ENCODE assay signal across 2 cellular contexts in the genomic region with DNA sequence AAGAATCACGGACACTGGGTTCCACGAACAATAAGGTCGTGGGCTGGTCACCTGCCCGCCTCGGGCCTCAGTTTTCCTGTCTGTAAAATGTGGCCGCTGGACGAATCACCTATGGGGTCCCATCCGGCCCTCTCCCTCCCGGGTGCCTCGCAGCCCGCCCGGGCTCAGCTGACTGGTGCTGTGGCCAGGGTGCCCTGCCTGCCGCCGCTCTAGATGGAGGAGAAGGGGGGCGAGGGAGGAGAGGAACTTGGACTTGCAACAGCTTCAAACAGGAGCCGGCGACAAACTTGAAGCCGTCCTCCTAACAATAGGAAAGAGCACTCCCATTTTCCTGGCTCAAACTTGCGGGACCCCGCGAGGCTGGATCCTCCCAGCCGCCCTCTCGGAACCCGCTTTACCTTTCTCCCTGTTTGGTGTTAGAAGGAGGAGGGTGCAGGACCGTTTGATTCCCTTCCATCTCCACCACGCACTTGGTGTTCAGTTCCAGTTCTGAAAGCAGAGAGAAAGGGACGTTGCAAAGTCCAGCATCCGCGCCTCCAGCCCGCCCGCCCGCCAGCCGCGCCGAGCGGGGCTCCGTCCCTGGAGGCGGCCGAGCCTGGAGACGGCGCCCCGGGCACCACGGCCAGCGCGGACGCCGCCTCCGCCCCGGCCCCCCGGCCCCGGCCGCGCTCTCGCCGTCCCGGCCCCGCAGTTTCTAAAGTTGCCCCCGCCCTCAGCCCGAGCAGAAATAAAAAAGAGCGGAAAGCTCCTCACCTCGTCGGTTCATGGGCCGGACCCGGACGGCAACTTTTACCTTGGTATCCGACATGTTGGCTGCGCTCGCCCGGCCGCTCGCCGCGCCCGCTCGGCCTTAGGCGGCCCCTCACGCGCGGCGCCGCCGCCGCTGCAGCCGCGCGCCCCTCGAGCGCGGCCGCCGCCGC.
A peak's percentile ranks its signal among the peaks of the same experiment; 100 is the strongest.
TF ChIP-seq lines count a peak whose summit lies in the region.

No MANE protein-coding gene starts in this region.

TF ChIP-seq in IMR-90, 13 proteins besides CTCF, POLR2A, EP300 and RAD21 (continued from another document):
- TF ChIP-seq CEBPB (IDR thresholded peaks at IDR 0.05; ENCODE audit: low read depth, low read length) (no peak), ELK1 (IDR thresholded peaks at IDR 0.05; ENCODE audit: borderline replicate concordance, low read depth, low read length) (no peak), RCOR1 (IDR thresholded peaks at IDR 0.05; ENCODE audit: insufficient replicate concordance, low read length) (no peak), FOS (IDR thresholded peaks at IDR 0.05; ENCODE audit: low read depth, low read length) (no peak), RFX5 (IDR thresholded peaks at IDR 0.05; ENCODE audit: low read depth, low read length) (no peak), BHLHE40 (IDR thresholded peaks at IDR 0.05; ENCODE audit: low read depth, low read length) (no peak), CHD1 (IDR thresholded peaks at IDR 0.05; ENCODE audit: low read depth, low read length) (no peak), MAZ (IDR thresholded peaks at IDR 0.05; ENCODE audit: borderline replicate concordance, low read depth, low read length) (no peak)
- TF ChIP-seq, protein P1, sequence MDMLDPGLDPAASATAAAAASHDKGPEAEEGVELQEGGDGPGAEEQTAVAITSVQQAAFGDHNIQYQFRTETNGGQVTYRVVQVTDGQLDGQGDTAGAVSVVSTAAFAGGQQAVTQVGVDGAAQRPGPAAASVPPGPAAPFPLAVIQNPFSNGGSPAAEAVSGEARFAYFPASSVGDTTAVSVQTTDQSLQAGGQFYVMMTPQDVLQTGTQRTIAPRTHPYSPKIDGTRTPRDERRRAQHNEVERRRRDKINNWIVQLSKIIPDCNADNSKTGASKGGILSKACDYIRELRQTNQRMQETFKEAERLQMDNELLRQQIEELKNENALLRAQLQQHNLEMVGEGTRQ (IDR thresholded peaks at IDR 0.05; ENCODE audit: low read depth, low read length): no peak
TF ChIP-seq in IMR-90: peak in this region for 0.

TF ChIP-seq in WTC11, 78 proteins besides CTCF, POLR2A, EP300 and RAD21 (continued from another document and continues in another):
- TF ChIP-seq, protein P2, sequence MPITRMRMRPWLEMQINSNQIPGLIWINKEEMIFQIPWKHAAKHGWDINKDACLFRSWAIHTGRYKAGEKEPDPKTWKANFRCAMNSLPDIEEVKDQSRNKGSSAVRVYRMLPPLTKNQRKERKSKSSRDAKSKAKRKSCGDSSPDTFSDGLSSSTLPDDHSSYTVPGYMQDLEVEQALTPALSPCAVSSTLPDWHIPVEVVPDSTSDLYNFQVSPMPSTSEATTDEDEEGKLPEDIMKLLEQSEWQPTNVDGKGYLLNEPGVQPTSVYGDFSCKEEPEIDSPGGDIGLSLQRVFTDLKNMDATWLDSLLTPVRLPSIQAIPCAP (CRISPR knock-in tag; IDR thresholded peaks at IDR 0.05): no peak
- peak; percentile 48; the same call in 1 of the 2 replicates for TF ChIP-seq CREM (CRISPR knock-in tag; IDR thresholded peaks at IDR 0.05)
- TF ChIP-seq ATF6 (CRISPR knock-in tag; IDR thresholded peaks at IDR 0.05): no peak
- no peak for TF ChIP-seq GABPB1 (CRISPR knock-in tag; IDR thresholded peaks at IDR 0.05)
- TF ChIP-seq, protein P3, sequence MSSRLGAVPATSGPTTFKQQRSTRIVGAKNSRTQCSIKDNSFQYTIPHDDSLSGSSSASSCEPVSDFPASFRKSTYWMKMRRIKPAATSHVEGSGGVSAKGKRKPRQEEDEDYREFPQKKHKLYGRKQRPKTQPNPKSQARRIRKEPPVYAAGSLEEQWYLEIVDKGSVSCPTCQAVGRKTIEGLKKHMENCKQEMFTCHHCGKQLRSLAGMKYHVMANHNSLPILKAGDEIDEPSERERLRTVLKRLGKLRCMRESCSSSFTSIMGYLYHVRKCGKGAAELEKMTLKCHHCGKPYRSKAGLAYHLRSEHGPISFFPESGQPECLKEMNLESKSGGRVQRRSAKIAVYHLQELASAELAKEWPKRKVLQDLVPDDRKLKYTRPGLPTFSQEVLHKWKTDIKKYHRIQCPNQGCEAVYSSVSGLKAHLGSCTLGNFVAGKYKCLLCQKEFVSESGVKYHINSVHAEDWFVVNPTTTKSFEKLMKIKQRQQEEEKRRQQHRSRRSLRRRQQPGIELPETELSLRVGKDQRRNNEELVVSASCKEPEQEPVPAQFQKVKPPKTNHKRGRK (CRISPR knock-in tag; IDR thresholded peaks at IDR 0.05; ENCODE audit: borderline replicate concordance): no peak
- TF ChIP-seq FOXJ3 (CRISPR knock-in tag; IDR thresholded peaks at IDR 0.05; ENCODE audit: borderline replicate concordance): no peak
- TF ChIP-seq, protein P4, sequence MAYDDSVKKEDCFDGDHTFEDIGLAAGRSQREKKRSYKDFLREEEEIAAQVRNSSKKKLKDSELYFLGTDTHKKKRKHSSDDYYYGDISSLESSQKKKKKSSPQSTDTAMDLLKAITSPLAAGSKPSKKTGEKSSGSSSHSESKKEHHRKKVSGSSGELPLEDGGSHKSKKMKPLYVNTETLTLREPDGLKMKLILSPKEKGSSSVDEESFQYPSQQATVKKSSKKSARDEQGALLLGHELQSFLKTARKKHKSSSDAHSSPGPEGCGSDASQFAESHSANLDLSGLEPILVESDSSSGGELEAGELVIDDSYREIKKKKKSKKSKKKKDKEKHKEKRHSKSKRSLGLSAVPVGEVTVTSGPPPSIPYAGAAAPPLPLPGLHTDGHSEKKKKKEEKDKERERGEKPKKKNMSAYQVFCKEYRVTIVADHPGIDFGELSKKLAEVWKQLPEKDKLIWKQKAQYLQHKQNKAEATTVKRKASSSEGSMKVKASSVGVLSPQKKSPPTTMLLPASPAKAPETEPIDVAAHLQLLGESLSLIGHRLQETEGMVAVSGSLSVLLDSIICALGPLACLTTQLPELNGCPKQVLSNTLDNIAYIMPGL (CRISPR knock-in tag; IDR thresholded peaks at IDR 0.05): 0 out of 2 replicates have a peak, but pooled peaks have one; percentile 55
- TF ChIP-seq CDX4 (CRISPR knock-in tag; IDR thresholded peaks at IDR 0.05; ENCODE audit: borderline replicate concordance): no peak
- TF ChIP-seq, protein P5, sequence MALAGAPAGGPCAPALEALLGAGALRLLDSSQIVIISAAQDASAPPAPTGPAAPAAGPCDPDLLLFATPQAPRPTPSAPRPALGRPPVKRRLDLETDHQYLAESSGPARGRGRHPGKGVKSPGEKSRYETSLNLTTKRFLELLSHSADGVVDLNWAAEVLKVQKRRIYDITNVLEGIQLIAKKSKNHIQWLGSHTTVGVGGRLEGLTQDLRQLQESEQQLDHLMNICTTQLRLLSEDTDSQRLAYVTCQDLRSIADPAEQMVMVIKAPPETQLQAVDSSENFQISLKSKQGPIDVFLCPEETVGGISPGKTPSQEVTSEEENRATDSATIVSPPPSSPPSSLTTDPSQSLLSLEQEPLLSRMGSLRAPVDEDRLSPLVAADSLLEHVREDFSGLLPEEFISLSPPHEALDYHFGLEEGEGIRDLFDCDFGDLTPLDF (CRISPR knock-in tag; IDR thresholded peaks at IDR 0.05): no peak
- TF ChIP-seq, protein P6, sequence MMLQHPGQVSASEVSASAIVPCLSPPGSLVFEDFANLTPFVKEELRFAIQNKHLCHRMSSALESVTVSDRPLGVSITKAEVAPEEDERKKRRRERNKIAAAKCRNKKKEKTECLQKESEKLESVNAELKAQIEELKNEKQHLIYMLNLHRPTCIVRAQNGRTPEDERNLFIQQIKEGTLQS (CRISPR knock-in tag; conservative IDR thresholded peaks at IDR 0.05): no peak
- TF ChIP-seq CBFB (CRISPR knock-in tag; IDR thresholded peaks at IDR 0.05; ENCODE audit: low read depth): no peak
- no peak for TF ChIP-seq KAT7 (CRISPR knock-in tag; IDR thresholded peaks at IDR 0.05; ENCODE audit: borderline replicate concordance)
- peak; percentile 59 for TF ChIP-seq ZNF423 (CRISPR knock-in tag; IDR thresholded peaks at IDR 0.05)
- TF ChIP-seq MAX (CRISPR knock-in tag; IDR thresholded peaks at IDR 0.05): 0 out of 2 replicates have a peak, but pooled peaks have one; percentile 41
- 0 out of 2 replicates have a peak, but pooled peaks have one; percentile 17 for TF ChIP-seq FOXP1 (CRISPR knock-in tag; IDR thresholded peaks at IDR 0.05; ENCODE audit: borderline replicate concordance)
- no peak for TF ChIP-seq JAZF1 (CRISPR knock-in tag; IDR thresholded peaks at IDR 0.05)
- TF ChIP-seq, protein P7, sequence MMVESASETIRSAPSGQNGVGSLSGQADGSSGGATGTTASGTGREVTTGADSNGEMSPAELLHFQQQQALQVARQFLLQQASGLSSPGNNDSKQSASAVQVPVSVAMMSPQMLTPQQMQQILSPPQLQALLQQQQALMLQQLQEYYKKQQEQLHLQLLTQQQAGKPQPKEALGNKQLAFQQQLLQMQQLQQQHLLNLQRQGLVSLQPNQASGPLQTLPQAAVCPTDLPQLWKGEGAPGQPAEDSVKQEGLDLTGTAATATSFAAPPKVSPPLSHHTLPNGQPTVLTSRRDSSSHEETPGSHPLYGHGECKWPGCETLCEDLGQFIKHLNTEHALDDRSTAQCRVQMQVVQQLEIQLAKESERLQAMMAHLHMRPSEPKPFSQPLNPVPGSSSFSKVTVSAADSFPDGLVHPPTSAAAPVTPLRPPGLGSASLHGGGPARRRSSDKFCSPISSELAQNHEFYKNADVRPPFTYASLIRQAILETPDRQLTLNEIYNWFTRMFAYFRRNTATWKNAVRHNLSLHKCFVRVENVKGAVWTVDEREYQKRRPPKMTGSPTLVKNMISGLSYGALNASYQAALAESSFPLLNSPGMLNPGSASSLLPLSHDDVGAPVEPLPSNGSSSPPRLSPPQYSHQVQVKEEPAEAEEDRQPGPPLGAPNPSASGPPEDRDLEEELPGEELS (CRISPR knock-in tag; IDR thresholded peaks at IDR 0.05): no peak
- TF ChIP-seq, protein P8, sequence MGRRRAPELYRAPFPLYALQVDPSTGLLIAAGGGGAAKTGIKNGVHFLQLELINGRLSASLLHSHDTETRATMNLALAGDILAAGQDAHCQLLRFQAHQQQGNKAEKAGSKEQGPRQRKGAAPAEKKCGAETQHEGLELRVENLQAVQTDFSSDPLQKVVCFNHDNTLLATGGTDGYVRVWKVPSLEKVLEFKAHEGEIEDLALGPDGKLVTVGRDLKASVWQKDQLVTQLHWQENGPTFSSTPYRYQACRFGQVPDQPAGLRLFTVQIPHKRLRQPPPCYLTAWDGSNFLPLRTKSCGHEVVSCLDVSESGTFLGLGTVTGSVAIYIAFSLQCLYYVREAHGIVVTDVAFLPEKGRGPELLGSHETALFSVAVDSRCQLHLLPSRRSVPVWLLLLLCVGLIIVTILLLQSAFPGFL (CRISPR knock-in tag; IDR thresholded peaks at IDR 0.05; ENCODE audit: borderline replicate concordance): no peak
- no peak for TF ChIP-seq ESRRA (CRISPR knock-in tag; IDR thresholded peaks at IDR 0.05; ENCODE audit: borderline replicate concordance)
- no peak for TF ChIP-seq CREB1 (CRISPR knock-in tag; IDR thresholded peaks at IDR 0.05)
- TF ChIP-seq RELA (CRISPR knock-in tag; IDR thresholded peaks at IDR 0.05; ENCODE audit: borderline replicate concordance): no peak
- TF ChIP-seq ARID4B (CRISPR knock-in tag; IDR thresholded peaks at IDR 0.05; ENCODE audit: borderline replicate concordance): peak; percentile 81; the same call in 1 of the 2 replicates
- TF ChIP-seq, protein P9, sequence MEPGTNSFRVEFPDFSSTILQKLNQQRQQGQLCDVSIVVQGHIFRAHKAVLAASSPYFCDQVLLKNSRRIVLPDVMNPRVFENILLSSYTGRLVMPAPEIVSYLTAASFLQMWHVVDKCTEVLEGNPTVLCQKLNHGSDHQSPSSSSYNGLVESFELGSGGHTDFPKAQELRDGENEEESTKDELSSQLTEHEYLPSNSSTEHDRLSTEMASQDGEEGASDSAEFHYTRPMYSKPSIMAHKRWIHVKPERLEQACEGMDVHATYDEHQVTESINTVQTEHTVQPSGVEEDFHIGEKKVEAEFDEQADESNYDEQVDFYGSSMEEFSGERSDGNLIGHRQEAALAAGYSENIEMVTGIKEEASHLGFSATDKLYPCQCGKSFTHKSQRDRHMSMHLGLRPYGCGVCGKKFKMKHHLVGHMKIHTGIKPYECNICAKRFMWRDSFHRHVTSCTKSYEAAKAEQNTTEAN (CRISPR knock-in tag; IDR thresholded peaks at IDR 0.05): no peak
